ENCODE assay signal across 8 cellular contexts in the genomic region with DNA sequence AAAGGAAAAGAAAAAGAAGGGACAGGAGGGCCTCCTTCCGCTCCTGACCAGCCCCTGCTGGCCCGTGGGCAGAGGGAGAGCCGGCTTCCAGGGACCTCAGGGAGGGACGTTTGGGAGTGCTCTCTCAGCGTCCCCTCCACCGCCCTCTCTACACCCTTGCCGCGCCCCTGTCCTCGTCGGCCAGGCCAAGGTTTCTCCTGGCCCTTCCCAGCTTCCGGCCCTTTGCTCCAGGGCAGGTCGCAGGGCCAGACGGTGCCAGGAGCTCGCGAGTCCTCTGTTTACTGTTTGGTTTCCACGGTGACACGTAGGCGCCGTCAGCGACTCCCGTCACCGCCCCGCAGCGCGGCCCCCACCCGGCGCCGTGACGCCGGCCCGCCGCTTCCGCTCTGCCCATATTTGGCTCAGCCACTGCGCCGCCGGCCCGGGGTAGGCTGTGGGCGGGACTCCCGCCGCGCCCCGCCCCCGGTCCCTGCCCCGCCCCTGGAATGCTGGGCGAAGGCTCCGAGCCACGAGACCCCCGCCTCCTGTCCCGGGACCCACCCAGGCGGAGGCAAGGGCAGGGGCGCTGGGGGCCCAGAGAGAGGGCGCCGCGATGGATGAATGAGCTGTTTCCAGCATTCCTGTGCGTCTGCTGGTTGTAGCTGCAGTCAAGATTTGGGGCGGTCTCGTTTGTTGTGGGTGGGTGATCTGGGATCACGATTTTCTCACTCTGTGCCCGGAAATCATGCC. TPM values are rescaled to one million over a fixed set of nuclear protein-coding genes. Genes with fewer than 3 reads are reported as not detected.
A peak's percentile ranks its signal among the peaks of the same experiment; 100 is the strongest.
DNase-seq lines count a peak whose midpoint lies in the region; ATAC-seq, FAIRE-seq and TF ChIP-seq lines count a peak whose summit lies in the region.

No MANE protein-coding gene starts in this region.

- H3K4me3 ChIP-seq in heart left ventricle, result peak overlapping the region; percentile 43 to 77 (median 61)

- H3K9me3 ChIP-seq in heart left ventricle, result no peaks in the 10 kb centered on the region

- no peaks in the 10 kb centered on the region for H3K9me3 Mint-ChIP-seq in type B pancreatic cell

- no peaks in the 10 kb centered on the region for H3K27me3 Mint-ChIP-seq in type B pancreatic cell

- peak overlapping the region; percentile 84 for H3K27ac ChIP-seq in adipose tissue (ENCODE audit: low read depth, low read length)
- H3K27ac ChIP-seq in heart left ventricle, result peak overlapping the region; percentile 76 to 98 (median 94)

- no peaks in the 10 kb centered on the region for H3K36me3 Mint-ChIP-seq in type B pancreatic cell

- H3K36me3 ChIP-seq in heart left ventricle, result no peaks in the 10 kb centered on the region

- DNase-seq in GM12892 (ENCODE audit: insufficient read length), result peak; percentile 97
- DNase-seq in NCI-H146 treated with DMSO at 0.1 percent for 48 hours (lab: John Stamatoyannopoulos, UW; ENCODE audit: unreplicated experiment), result peak; percentile 74
- DNase-seq in T follicular helper cell (ENCODE audit: low read depth), result peak; percentile 93
- peak; percentile 96 to 98 (median 97) for DNase-seq in heart left ventricle
- peak; percentile 87 to 99 (median 93) for DNase-seq in posterior cingulate gyrus
- DNase-seq in type B pancreatic cell (ENCODE audit: extremely low spot score, unreplicated experiment), result peak; percentile 97

- ATAC-seq in HG02870 (IDR thresholded peaks at IDR 0.05; ENCODE audit: unreplicated experiment) (peak; percentile 93), heart left ventricle (peak; percentile 93 to 95 (median 93))

- intact Hi-C loops in heart left ventricle (cut with DNase I), result loop anchor here in 8 of 10 donors (1.0 to 10.0 kb wide), 11 partner anchors 15 to 161 kb away; partner anchors contain the start of genes TMED10 (in 2 of the 8) and FOS (in 1 of the 8)
- intact Hi-C loops in posterior cingulate gyrus (cut with DNase I), result loop anchor here (1.0 to 10.0 kb wide), 3 partner anchors 15 to 59 kb away; partner anchors contain the start of gene FOS

- peaks cover 0 to 53% (median 21%) of the 10 kb centered on the region in 12 donors for H3K4me1 ChIP-seq in heart left ventricle

- no peaks in the 10 kb centered on the region for H3K27me3 ChIP-seq in heart left ventricle

- peak; percentile 98 for FAIRE-seq in GM12892 (lab: Jason Lieb, UNC)

- WGBS in adipose tissue, 3 donors, result 0 to 1% (median 1%) methylated on average over 51 to 59 of the region's 59 CpGs
- WGBS in heart left ventricle, 4 donors, result 0 to 1% (median 1%) methylated on average over 29 to 59 of the region's 59 CpGs

- TF ChIP-seq POLR2A in GM12892 (IDR thresholded peaks at IDR 0.05; ENCODE audit: low read depth, low read length) (no peak), heart left ventricle (IDR thresholded peaks at IDR 0.05) (peak; percentile 29 to 57)

- H3K4me3 Mint-ChIP-seq in type B pancreatic cell, result peak overlapping the region; percentile 88

- H3K27ac Mint-ChIP-seq in type B pancreatic cell, result peak overlapping the region; percentile 97

- TF ChIP-seq CTCF in heart left ventricle (IDR thresholded peaks at IDR 0.05) (peak in 3 of 12 donors; percentile 6 to 26 (median 11)), type B pancreatic cell (conservative IDR thresholded peaks at IDR 0.05) (no peak)

- H3K4me1 Mint-ChIP-seq in type B pancreatic cell (ENCODE audit: unreplicated experiment), result peaks cover 25% of the 10 kb centered on the region

RNA-seq across cellular contexts. Expression of gene FOS, which starts 15.5 kb away (rescaled TPM):
- 5.3 TPM for polyA plus RNA-seq in GM12892 (2012; ENCODE audit: missing spikeins)
- polyA plus RNA-seq in adipose tissue (1,000 to 10,000 TPM in 2 of 3 donors, 100 to 1,000 TPM in 1; 170 to 1,921 (median 1,284) TPM), heart left ventricle (10 to 100 TPM; 24.1 to 49.4 TPM)
- total RNA-seq in heart left ventricle (100 to 1,000 TPM in 1 of 9 donors, 10 to 100 TPM in 6, 1 to 10 TPM in 2; 6.5 to 549 (median 28.6) TPM), type B pancreatic cell (ENCODE audit: low replicate concordance) (214 and 974 TPM in 2 replicates)

Comparison
In these comparisons a context has a peak if more than half of its experiments do, and no peak if none do; other contexts are left out.
1. Peak in every context shown above with its lines: DNase-seq, ATAC-seq, H3K4me3 ChIP-seq and H3K27ac ChIP-seq.